10 cellular contexts compared by ENCODE assay signal in the genomic region with DNA sequence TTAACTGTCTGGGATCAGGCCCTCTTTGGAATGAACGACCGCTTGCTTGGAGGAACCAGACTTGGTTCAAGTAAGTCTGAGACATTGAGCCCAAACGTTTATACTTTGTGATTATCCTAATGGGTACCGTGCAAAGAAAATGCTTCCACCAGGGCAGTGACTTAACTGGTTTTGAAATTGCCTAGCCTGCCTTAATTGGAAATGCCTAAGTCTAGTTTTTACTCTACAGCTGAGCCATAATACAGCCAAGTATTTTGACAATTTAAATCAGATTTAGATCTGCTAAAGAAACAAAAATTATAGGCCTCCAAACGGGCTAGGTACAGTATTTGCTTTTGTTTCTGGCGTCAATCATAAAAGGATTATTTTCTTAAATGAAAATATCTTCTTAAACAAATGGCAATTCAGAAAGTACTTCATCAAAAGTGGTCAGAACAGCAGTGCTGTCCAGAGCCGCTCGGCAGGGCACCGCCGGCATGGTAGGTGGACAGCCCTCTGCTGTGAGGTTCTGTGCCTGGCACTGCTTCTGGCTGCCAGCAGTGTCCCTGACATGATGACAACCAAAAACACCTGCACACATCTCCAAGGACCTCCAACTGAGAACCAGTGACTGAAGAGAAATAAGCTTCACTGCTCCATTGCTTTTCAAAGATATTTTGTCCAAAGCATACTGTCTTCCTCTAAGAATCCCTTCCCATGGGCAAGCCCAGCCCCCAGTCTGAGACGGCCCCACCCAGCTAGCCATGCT. TPM values are rescaled to one million over a fixed set of nuclear protein-coding genes. Genes with fewer than 3 reads are reported as not detected.
DNase-seq lines count a peak whose midpoint lies in the region; ATAC-seq and TF ChIP-seq lines count a peak whose summit lies in the region.
"Had no signal": no experiment of that assay in that cellular context is flagged by ENCODE, and none has a peak within 500 bp of the region (broad histone marks: within the 10 kb centered on the region; RNA-seq: fewer than 3 reads in every experiment).

No MANE protein-coding gene starts in this region.

- DNase-seq in T-helper 2 cell treated with Interferon-gamma antibody and Interleukin-4, amounts not matched to agents 5 μg/mL and 100 μg/mL, for 36 hours (ENCODE audit: low spot score) = no peak
- no peak for DNase-seq in T-helper 2 cell
- peak in 1 of 2 experiments; percentile 55 for DNase-seq in PC-9
- DNase-seq in coronary artery (ENCODE audit: low spot score) = peak; percentile 68
- DNase-seq in neural progenitor cell (ENCODE audit: low spot score) = no peak
- no peak for DNase-seq in H4 (ENCODE audit: low spot score)
- no peak for DNase-seq in activated gamma-delta T cell (lab: John Stamatoyannopoulos, UW)

- POLR2A ChIA-PET in PC-9 (lab: Charles Lee; ENCODE audit: unreplicated experiment) = interaction anchor here (0.7 kb wide), 1 partner anchor 40 kb away, joined by 3 read pairs; no protein-coding TSS in a partner anchor

- intact Hi-C loops in PC-9 (cut with micrococcal nuclease; ENCODE audit: unreplicated experiment) = loop anchor here (10.0 kb wide), 1 partner anchor 59 kb away; no protein-coding TSS in a partner anchor

- H3K27ac Mint-ChIP-seq in T-helper 2 cell treated with Interferon-gamma antibody and Interleukin-4, amounts not matched to agents 5 μg/mL and 100 μg/mL, for 36 hours = peak overlapping the region; percentile 41
- no peak overlapping the region for H3K27ac Mint-ChIP-seq in neural progenitor cell

- H3K27me3 Mint-ChIP-seq in T-helper 2 cell treated with Interferon-gamma antibody and Interleukin-4, amounts not matched to agents 5 μg/mL and 100 μg/mL, for 36 hours (ENCODE audit: low read depth) = no peaks in the 10 kb centered on the region
- peaks cover 4% of the 10 kb centered on the region for H3K27me3 Mint-ChIP-seq in neural progenitor cell (ENCODE audit: insufficient read depth, low read depth)

- CTCF ChIA-PET in PC-9 (lab: Charles Lee) = no interaction called here

- H3F3A ChIP-seq in PC-9 (ENCODE audit: insufficient read depth, low read depth) (peaks cover 83% of the 10 kb centered on the region), neural progenitor cell (ENCODE audit: low read depth) (peaks cover 11% of the 10 kb centered on the region)

- H3K9me3 ChIP-seq in PC-9 (ENCODE audit: insufficient read depth, low read depth) = no peaks in the 10 kb centered on the region
- no peaks in the 10 kb centered on the region for H3K9me3 ChIP-seq in neural progenitor cell (ENCODE audit: low read depth)
- H3K9me3 ChIP-seq: heart left ventricle had no signal

- no peak for ATAC-seq in HG02885 (IDR thresholded peaks at IDR 0.05; ENCODE audit: poor library complexity, unreplicated experiment)

- H3K9me2 ChIP-seq in PC-9 (ENCODE audit: insufficient read depth) = no peaks in the 10 kb centered on the region

- H3K4me3 ChIP-seq in PC-9 = no peak overlapping the region
- H3K4me3 ChIP-seq in coronary artery = no peak overlapping the region
- no peak overlapping the region for H3K4me3 ChIP-seq in neural progenitor cell
- H3K4me3 ChIP-seq: heart left ventricle, lung had no signal

- H3K4me2 ChIP-seq in PC-9 (no peak overlapping the region), neural progenitor cell (no peak overlapping the region)

- no peak overlapping the region for H2AFZ ChIP-seq in PC-9
- H2AFZ ChIP-seq in neural progenitor cell (replicated peaks) = no peak overlapping the region

- H3K27ac ChIP-seq in PC-9 = peak overlapping the region; percentile 86
- peak overlapping the region in 1 of 2 donors; percentile 58 for H3K27ac ChIP-seq in coronary artery
- peak overlapping the region; percentile 67 for H3K27ac ChIP-seq in neural progenitor cell

- H3K4me1 Mint-ChIP-seq in T-helper 2 cell treated with Interferon-gamma antibody and Interleukin-4, amounts not matched to agents 5 μg/mL and 100 μg/mL, for 36 hours (ENCODE audit: low read depth) = no peaks in the 10 kb centered on the region
- H3K4me1 Mint-ChIP-seq in neural progenitor cell = peaks cover 15% of the 10 kb centered on the region

- no peak overlapping the region for H3K9ac ChIP-seq in neural progenitor cell

- TF ChIP-seq CTCF in PC-9 (conservative IDR thresholded peaks at IDR 0.05) (no peak; the same call in 1 of the 2 replicates), coronary artery (IDR thresholded peaks at IDR 0.05) (no peak), neural progenitor cell (IDR thresholded peaks at IDR 0.05) (no peak)

- H3K9me3 Mint-ChIP-seq in T-helper 2 cell treated with Interferon-gamma antibody and Interleukin-4, amounts not matched to agents 5 μg/mL and 100 μg/mL, for 36 hours = no peaks in the 10 kb centered on the region
- no peaks in the 10 kb centered on the region for H3K9me3 Mint-ChIP-seq in neural progenitor cell

- H4K20me1 ChIP-seq in PC-9 (ENCODE audit: insufficient read depth) (0 out of 2 replicates have a peak, but pooled peaks cover 8% of the 10 kb centered on the region), neural progenitor cell (ENCODE audit: low read depth) (no peaks in the 10 kb centered on the region)

- BruUV-seq in PC-9 (replicated peaks; lab: Mats Ljungman, UMichigan) = no TSS peak

- H3K27me3 ChIP-seq in PC-9 (ENCODE audit: insufficient read depth, low read depth) = no peaks in the 10 kb centered on the region
- H3K27me3 ChIP-seq in neural progenitor cell = no peaks in the 10 kb centered on the region
- H3K27me3 ChIP-seq: heart left ventricle had no signal

- H3K36me3 ChIP-seq in PC-9 (ENCODE audit: low read depth) (peaks cover 37% of the 10 kb centered on the region), neural progenitor cell (no peaks in the 10 kb centered on the region)

- H3K4me1 ChIP-seq in PC-9 (replicated peaks; ENCODE audit: insufficient read depth) (peaks cover 12% of the 10 kb centered on the region), neural progenitor cell (peaks cover 3% of the 10 kb centered on the region)

- peaks cover 27% of the 10 kb centered on the region for H3K79me2 ChIP-seq in PC-9 (ENCODE audit: low read depth)
- H3K79me2 ChIP-seq in neural progenitor cell (ENCODE audit: low read depth) = no peaks in the 10 kb centered on the region

- no peak overlapping the region for H3K4me3 Mint-ChIP-seq in T-helper 2 cell treated with Interferon-gamma antibody and Interleukin-4, amounts not matched to agents 5 μg/mL and 100 μg/mL, for 36 hours
- H3K4me3 Mint-ChIP-seq in neural progenitor cell = no peak overlapping the region

- H3K36me3 Mint-ChIP-seq in T-helper 2 cell treated with Interferon-gamma antibody and Interleukin-4, amounts not matched to agents 5 μg/mL and 100 μg/mL, for 36 hours (ENCODE audit: low read depth) = peaks cover 68% of the 10 kb centered on the region
- H3K36me3 Mint-ChIP-seq in neural progenitor cell = peaks cover 23% of the 10 kb centered on the region

RNA-seq across cellular contexts. Expression of a gene that starts 55.6 kb away (rescaled TPM):
- 231 and 240 TPM in 2 replicates for total RNA-seq in PC-9 (2021)
- total RNA-seq in neural progenitor cell (ENCODE audit: low replicate concordance) = 52.0 and 61.4 TPM in 2 replicates
- total RNA-seq in H4 (2014; rRNA removed; shearing (Covaris generic)) = 29.3 and 31.8 TPM in 2 replicates
